11 cellular contexts compared by ENCODE assay signal in genomic region chr17:2598166-2598565, GRCh38. TPM values are rescaled to one million over a fixed set of nuclear protein-coding genes. Genes with fewer than 3 reads are reported as not detected.
DNase-seq lines count a peak whose midpoint lies in the region; ATAC-seq and TF ChIP-seq lines count a peak whose summit lies in the region.
"Had no signal": no experiment of that assay in that cellular context is flagged by ENCODE, and none has a peak within 500 bp of the region (broad histone marks: within the 10 kb centered on the region; RNA-seq: fewer than 3 reads in every experiment).

No MANE protein-coding gene starts in this region.

- BruUV-seq in IMR-90 (replicated peaks; lab: Mats Ljungman, UMichigan) = no TSS peak

- H3K4me1 Mint-ChIP-seq in H9 = peaks cover 39 to 46% of the 10 kb centered on the region in 2 experiments

- H4K5ac ChIP-seq in IMR-90 (ENCODE audit: low read depth, low read length) = no peak overlapping the region
- H4K5ac ChIP-seq in H9 (ENCODE audit: insufficient read length, low read depth, low read length) = no peak overlapping the region

- no peak overlapping the region for H4K91ac ChIP-seq in IMR-90 (ENCODE audit: insufficient read depth, low read depth, low read length)
- H4K91ac ChIP-seq in H9 (ENCODE audit: insufficient read length, low read depth, low read length) = no peak overlapping the region

- peaks cover 8% of the 10 kb centered on the region; the same call in 1 of the 2 replicates for H3K9me1 ChIP-seq in IMR-90 (ENCODE audit: insufficient read depth, low read length)

- H2BK5ac ChIP-seq in IMR-90 (ENCODE audit: low read depth, low read length, poor library complexity, severe bottlenecking) (no peak overlapping the region), H9 (ENCODE audit: insufficient read length, low read length) (no peak overlapping the region)

- H3K56ac ChIP-seq in IMR-90 (ENCODE audit: extremely low read depth, insufficient read depth, low read length) (no peak overlapping the region), H9 (ENCODE audit: insufficient read length, low read depth, low read length) (no peak overlapping the region)

- H2BK12ac ChIP-seq in H9 (ENCODE audit: insufficient read length, low read depth, low read length) = no peak overlapping the region

- no peak overlapping the region for H4K8ac ChIP-seq in IMR-90 (ENCODE audit: low read depth in 2 of 2, low read length in 2 of 2)
- no peak overlapping the region for H4K8ac ChIP-seq in H9 (replicated peaks; ENCODE audit: insufficient read length, low read depth, low read length)

- H3K9me3 ChIP-seq in IMR-90 (ENCODE audit: control insufficient read depth, insufficient read depth, low read length) = no peaks in the 10 kb centered on the region
- H3K9me3 ChIP-seq in H9 (ENCODE audit: control insufficient read depth, low read depth, low read length) = no peaks in the 10 kb centered on the region

- POLR2A ChIA-PET in IMR-90 (lab: Charles Lee; ENCODE audit: unreplicated experiment) = interaction anchor here (0.7 kb wide), 1 partner anchor 1229 kb away, joined by 9 read pairs; no protein-coding TSS in a partner anchor

- H3K27ac ChIP-seq in IMR-90 (ENCODE audit: insufficient read depth, low read length) (no peak overlapping the region), H9 (ENCODE audit: insufficient read length, low read depth, low read length) (no peak overlapping the region)

- ATAC-seq in IMR-90 (ENCODE audit: low read depth) = no peak
- ATAC-seq in HG02642 (IDR thresholded peaks at IDR 0.05; ENCODE audit: poor library complexity, unreplicated experiment) = no peak

- DNase-seq in AG10803 (ENCODE audit: low read depth) (peak; percentile 74), IMR-90 (peak; percentile 70), cardiac fibroblast (ENCODE audit: low read depth in 2 of 2) (peak; percentile 68 to 74), lung microvascular endothelial cell (ENCODE audit: low read depth in 2 of 2) (peak; percentile 9 to 41), H9 (no peak), cerebellar cortex (ENCODE audit: low spot score) (no peak), retina (no peak)
- DNase-seq: activated naive CD4-positive, alpha-beta T cell treated with anti-CD3 and anti-CD28 coated beads for 36 hours; nucleus accumbens; stimulated activated CD4-positive, alpha-beta T cell treated with anti-CD3 and anti-CD28 coated beads, Interleukin-4, amount 100 ng/mL, for 24 hours had no signal

- 83% methylated on average over 1 of the region's 8 CpGs; no CpG with 5 or more reads in 1 of the 2 experiments for WGBS in IMR-90 (ENCODE audit: extremely low coverage in 2 of 2, insufficient read length in 1 of 2), 2 experiments
- no CpG with 5 or more reads among the region's 8 CpGs for WGBS in H9 (ENCODE audit: extremely low coverage, insufficient read length, low lambda C conversion rate)

- H3K36me3 ChIP-seq in IMR-90 (ENCODE audit: control insufficient read depth, insufficient read depth, low read length) = no peaks in the 10 kb centered on the region; the same call in 1 of the 2 replicates

- peaks cover 0 to 2% (median 0%) of the 10 kb centered on the region in 3 experiments; a peak in 2 of 7 replicates for H3K36me3 Mint-ChIP-seq in H9 (ENCODE audit: insufficient read depth in 1 of 3, low read depth in 3 of 3)

- H3K18ac ChIP-seq in IMR-90 (ENCODE audit: low read depth, low read length) (no peak overlapping the region), H9 (ENCODE audit: insufficient read length, low read depth, low read length) (no peak overlapping the region)

- H4K20me1 ChIP-seq in IMR-90 (ENCODE audit: insufficient read depth, low read length) (peaks cover 89% of the 10 kb centered on the region), H9 (ENCODE audit: control insufficient read depth, insufficient read depth, insufficient read length) (no peaks in the 10 kb centered on the region)

- H3K4me3 Mint-ChIP-seq in H9 = no peak overlapping the region
- H3K4me3 Mint-ChIP-seq: activated naive CD4-positive, alpha-beta T cell treated with anti-CD3 and anti-CD28 coated beads for 36 hours had no signal

- H2AK9ac ChIP-seq in IMR-90 (replicated peaks; ENCODE audit: low read depth, low read length, poor library complexity) = no peak overlapping the region

- peaks cover 67% of the 10 kb centered on the region; the same call in 1 of the 2 replicates for H3K79me2 ChIP-seq in H9 (ENCODE audit: insufficient read depth, low read length)

- CTCF ChIA-PET in IMR-90 (lab: Yijun Ruan, JAX) = no interaction called here

- H2BK20ac ChIP-seq in IMR-90 (ENCODE audit: low read depth, low read length) = no peak overlapping the region
- no peak overlapping the region for H2BK20ac ChIP-seq in H9 (ENCODE audit: low read depth, low read length, poor library complexity, severe bottlenecking)

- dilution Hi-C loops in IMR-90 (cut with HindIII; ENCODE audit: low sequenced_read_pairs, unreplicated experiment) = no loop called here

- H3K27me3 Mint-ChIP-seq in H9 (ENCODE audit: low read depth) = no peaks in the 10 kb centered on the region

- TF ChIP-seq RAD21 in IMR-90 (IDR thresholded peaks at IDR 0.05; ENCODE audit: low read length) = no peak

- H3K14ac ChIP-seq in IMR-90 (replicated peaks; ENCODE audit: low read depth, low read length) (no peak overlapping the region), H9 (ENCODE audit: insufficient read depth, low read length) (no peak overlapping the region)

- H3K23ac ChIP-seq in IMR-90 (ENCODE audit: low read depth, low read length) = no peak overlapping the region
- no peak overlapping the region for H3K23ac ChIP-seq in H9 (ENCODE audit: insufficient read length, low read depth, low read length)

- H2AFZ ChIP-seq in IMR-90 (replicated peaks; ENCODE audit: low read length, poor library complexity) = no peak overlapping the region
- H2AFZ ChIP-seq in H9 (ENCODE audit: low read length) = no peak overlapping the region

- H3K27me3 ChIP-seq in IMR-90 (ENCODE audit: control insufficient read depth, insufficient read depth, low read length) (no peaks in the 10 kb centered on the region), H9 (ENCODE audit: insufficient read depth, low read length) (no peaks in the 10 kb centered on the region)

- H3T11ph ChIP-seq in H9 (ENCODE audit: low read length) = no peak overlapping the region

- intact Hi-C loops in IMR-90 (cut with micrococcal nuclease) = loop anchor here (5.0 to 10.0 kb wide), 3 partner anchors 34 to 143 kb away; no protein-coding TSS in a partner anchor

- H3K4me2 ChIP-seq in IMR-90 (ENCODE audit: low read depth, low read length) (no peak overlapping the region), H9 (ENCODE audit: insufficient read depth, insufficient read length, low read length) (no peak overlapping the region)

- no peak overlapping the region for H2BK120ac ChIP-seq in IMR-90 (ENCODE audit: low read depth, low read length)
- no peak overlapping the region for H2BK120ac ChIP-seq in H9 (ENCODE audit: low read depth, low read length, poor library complexity, severe bottlenecking)

- H3K9me3 Mint-ChIP-seq in H9 = no peaks in the 10 kb centered on the region
- H3K9me3 Mint-ChIP-seq: activated naive CD4-positive, alpha-beta T cell treated with anti-CD3 and anti-CD28 coated beads for 36 hours had no signal

- H3K4ac ChIP-seq in IMR-90 (ENCODE audit: low read depth, low read length) = no peak overlapping the region
- H3K4ac ChIP-seq in H9 (ENCODE audit: low read depth, low read length) = no peak overlapping the region

- H2AK5ac ChIP-seq in IMR-90 (ENCODE audit: low read depth, low read length) (no peak overlapping the region), H9 (ENCODE audit: insufficient read length, low read length) (no peak overlapping the region)

- TF ChIP-seq CTCF in AG10803 (conservative IDR thresholded peaks at IDR 0.05; ENCODE audit: low read length) (no peak), IMR-90 (conservative IDR thresholded peaks at IDR 0.05; ENCODE audit: low read depth, low read length) (no peak), cardiac fibroblast (IDR thresholded peaks at IDR 0.05; ENCODE audit: low read depth, low read length) (no peak), H9 (conservative IDR thresholded peaks at IDR 0.05) (no peak)

- 0 out of 7 replicates have a peak overlapping the region, but pooled peaks of 1 of the 3 experiments have one; percentile 66 for H3K27ac Mint-ChIP-seq in H9
- H3K27ac Mint-ChIP-seq: activated naive CD4-positive, alpha-beta T cell treated with anti-CD3 and anti-CD28 coated beads for 36 hours had no signal

- H3K4me1 ChIP-seq in IMR-90 (ENCODE audit: control insufficient read depth, insufficient read depth, low read length) = peaks cover 4% of the 10 kb centered on the region
- H3K4me1 ChIP-seq in H9 (ENCODE audit: insufficient read depth, low read length) = no peaks in the 10 kb centered on the region

- no peak for TF ChIP-seq POLR2A in IMR-90 (IDR thresholded peaks at IDR 0.05; ENCODE audit: low read depth, low read length)

- H3K9ac ChIP-seq in IMR-90 (ENCODE audit: low read depth, low read length) (no peak overlapping the region), H9 (ENCODE audit: extremely low read depth, insufficient read length, low read length) (no peak overlapping the region)

- H3K23me2 ChIP-seq in H9 (ENCODE audit: insufficient read length, low read depth, low read length, poor library complexity, severe bottlenecking) = peaks cover 8% of the 10 kb centered on the region

- peaks cover 0 to 16% of the 10 kb centered on the region in 2 experiments; a peak in 2 of 4 replicates for H3K79me1 ChIP-seq in IMR-90 (ENCODE audit: low read depth in 1 of 2, low read length in 2 of 2)
- H3K79me1 ChIP-seq in H9 (ENCODE audit: insufficient read depth, low read depth, low read length, poor library complexity, severe bottlenecking) = peaks cover 4% of the 10 kb centered on the region

- in situ Hi-C loops in IMR-90 (cut with MboI; ENCODE audit: low sequenced_read_pairs) = no loop called here

- H2BK15ac ChIP-seq in IMR-90 (ENCODE audit: low read depth, low read length) = no peak overlapping the region
- H2BK15ac ChIP-seq in H9 (ENCODE audit: low read depth, low read length) = no peak overlapping the region

- H3K4me3 ChIP-seq in AG10803 (ENCODE audit: low read length) (no peak overlapping the region; the same call in 1 of the 2 replicates), IMR-90 (ENCODE audit: insufficient read depth, low read depth, low read length) (no peak overlapping the region), cardiac fibroblast (replicated peaks in 1 of 2; ENCODE audit: low read depth in 2 of 2, low read length in 2 of 2) (no peak overlapping the region)

TF ChIP-seq in IMR-90, 13 proteins besides CTCF, POLR2A, EP300 and RAD21 (continues in another document):
- no peak for TF ChIP-seq BHLHE40 (IDR thresholded peaks at IDR 0.05; ENCODE audit: low read depth, low read length)
- no peak for TF ChIP-seq RFX5 (IDR thresholded peaks at IDR 0.05; ENCODE audit: low read depth, low read length)
- TF ChIP-seq MAZ (IDR thresholded peaks at IDR 0.05; ENCODE audit: borderline replicate concordance, low read depth, low read length) = no peak
- no peak for TF ChIP-seq NFE2L2 (IDR thresholded peaks at IDR 0.05; ENCODE audit: low read depth, low read length)
- TF ChIP-seq CEBPB (IDR thresholded peaks at IDR 0.05; ENCODE audit: low read depth, low read length) = no peak

RNA-seq across cellular contexts. Expression of gene PAFAH1B1, which starts 4.7 kb away (rescaled TPM):
- 121 and 127 TPM in 2 replicates for total RNA-seq in IMR-90 (2012; rRNA removed)
- polyA plus RNA-seq in IMR-90 (2012; rRNA removed) = 52.7 and 64.5 TPM in 2 replicates
- polyA plus RNA-seq in IMR-90 (2012; cell fraction: cytosol; rRNA removed) = 15.8 and 25.3 TPM in 2 replicates
- 12.5 and 61.3 TPM in 2 replicates for polyA plus RNA-seq in IMR-90 (2012; cell fraction: nucleus; rRNA removed; ENCODE audit: low replicate concordance)
- 53.6 and 58.3 TPM in 2 replicates for total RNA-seq in lung microvascular endothelial cell
- total RNA-seq in H9 (2021) = 130 and 134 TPM in 2 replicates

Comparison
In these comparisons a context has a peak if more than half of its experiments do, and no peak if none do; other contexts are left out.
1. DNase-seq: peak in AG10803 (single experiment), IMR-90 (single experiment), cardiac fibroblast (2 of 2) and lung microvascular endothelial cell (2 of 2); none in H9 (single experiment), cerebellar cortex (single experiment) and retina (single experiment).